ENCODE assay signal across 17 cellular contexts in the genomic region with DNA sequence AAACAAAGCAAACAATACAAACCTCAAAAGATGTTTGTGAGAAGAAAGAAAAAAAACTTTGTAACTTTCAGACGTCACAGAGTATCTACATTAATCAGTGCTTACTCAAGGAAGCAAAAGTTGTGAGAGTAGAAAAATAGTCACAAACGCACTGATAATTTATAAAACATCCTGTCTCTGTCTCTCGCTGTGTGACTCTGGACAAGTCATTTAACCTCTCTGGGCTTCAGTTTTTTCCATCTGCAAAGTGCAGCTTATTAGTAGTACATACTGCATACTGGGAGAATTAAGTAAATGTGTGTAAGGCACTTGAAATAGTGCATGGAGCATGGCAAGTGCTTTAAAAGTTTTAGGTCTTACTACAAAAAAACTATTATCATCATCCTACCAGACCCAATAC. TPM values are rescaled to one million over a fixed set of nuclear protein-coding genes. Genes with fewer than 3 reads are reported as not detected.
DNase-seq lines count a peak whose midpoint lies in the region; ATAC-seq, FAIRE-seq and TF ChIP-seq lines count a peak whose summit lies in the region.
"Had no signal": no experiment of that assay in that cellular context is flagged by ENCODE, and none has a peak within 500 bp of the region (broad histone marks: within the 10 kb centered on the region; RNA-seq: fewer than 3 reads in every experiment).

No MANE protein-coding gene starts in this region.

- no peak for DNase-seq in activated CD4-positive, alpha-beta T cell treated with anti-CD3 and anti-CD28 coated beads for 36 hours
- no peak for DNase-seq in activated CD4-positive, alpha-beta T cell treated with anti-CD3 and anti-CD28 coated beads, Interleukin-2, amount 50 U/mL, for 1 hour
- DNase-seq in MCF 10A (ENCODE audit: unreplicated experiment): no peak
- no peak for DNase-seq in mammary epithelial cell
- no peak for DNase-seq in K562 (ENCODE audit: extremely low read depth in 1 of 4, low spot score in 3 of 4)
- no peak for DNase-seq in spleen
- DNase-seq in endodermal cell: no peak
- DNase-seq in Caco-2: no peak
- DNase-seq: Calu3, DMS79, NCI-H1092, NCI-H1694 had no signal

- H3K9me3 ChIP-seq in mammary epithelial cell (replicated peaks; ENCODE audit: insufficient read depth, low read length): no peaks in the 10 kb centered on the region
- no peaks in the 10 kb centered on the region for H3K9me3 ChIP-seq in K562 (replicated peaks; ENCODE audit: control insufficient read depth, insufficient read depth, low read depth, low read length)
- no peaks in the 10 kb centered on the region for H3K9me3 ChIP-seq in spleen
- peaks cover 15% of the 10 kb centered on the region for H3K9me3 ChIP-seq in endodermal cell (ENCODE audit: control insufficient read depth, low read length)
- H3K9me3 ChIP-seq in Caco-2: no peaks in the 10 kb centered on the region

- CTCF ChIA-PET in activated CD4-positive, alpha-beta T cell treated with anti-CD3 and anti-CD28 coated beads for 36 hours (lab: Charles Lee): interaction anchor here (0.6 to 1.2 kb wide), 2 partner anchors 12 to 65 kb away, joined by 3 to 4 read pairs; no protein-coding TSS in a partner anchor
- CTCF ChIA-PET in MCF 10A (lab: Yijun Ruan, JAX): interaction anchor here (1.4 kb wide), 1 partner anchor 62 kb away, joined by 5 read pairs; no protein-coding TSS in a partner anchor
- CTCF ChIA-PET in mammary epithelial cell (lab: Charles Lee; ENCODE audit: low non-redundant PET): no interaction called here
- CTCF ChIA-PET in K562 (lab: Yijun Ruan, JAX; ENCODE audit: low intra/inter-chr PET ratio): no interaction called here
- CTCF ChIA-PET in Caco-2 (lab: Charles Lee): no interaction called here

- TF ChIP-seq CTCF in MCF 10A (IDR thresholded peaks at IDR 0.05; ENCODE audit: unreplicated experiment): no peak
- no peak for TF ChIP-seq CTCF in mammary epithelial cell (conservative IDR thresholded peaks at IDR 0.05 in 1 of 2, IDR thresholded peaks at IDR 0.05 in 1 of 2; ENCODE audit: extremely low read depth in 1 of 2, insufficient read depth in 1 of 2, low read depth in 1 of 2, low read length in 2 of 2)
- no peak for TF ChIP-seq CTCF in K562 (IDR thresholded peaks at IDR 0.05 in 2 of 3, conservative IDR thresholded peaks at IDR 0.05 in 1 of 3; ENCODE audit: insufficient read depth in 2 of 3, low read depth in 1 of 3, low read length in 3 of 3)
- no peak for TF ChIP-seq CTCF in spleen (IDR thresholded peaks at IDR 0.05 in 8 of 11, conservative IDR thresholded peaks at IDR 0.05 in 3 of 11)
- no peak for TF ChIP-seq CTCF in endodermal cell (conservative IDR thresholded peaks at IDR 0.05)
- no peak for TF ChIP-seq CTCF in Caco-2 (IDR thresholded peaks at IDR 0.05; ENCODE audit: insufficient read depth in 1 of 2, low read depth in 1 of 2, low read length in 1 of 2, severe bottlenecking in 1 of 2, unreplicated experiment in 1 of 2)

- no peak for FAIRE-seq in K562 (lab: Jason Lieb, UNC)
- FAIRE-seq: G401.6, GM12892 had no signal

- POLR2A ChIA-PET in activated CD4-positive, alpha-beta T cell treated with anti-CD3 and anti-CD28 coated beads for 36 hours (lab: Charles Lee): no interaction called here
- POLR2A ChIA-PET in MCF 10A (lab: Yijun Ruan, JAX): interaction anchor here (0.6 to 2.4 kb wide), 3 partner anchors 12 to 55 kb away, joined by 3 to 8 read pairs (median 6); no protein-coding TSS in a partner anchor
- POLR2A ChIA-PET in K562 (lab: Yijun Ruan, JAX): interaction anchor here (0.8 kb wide), 1 partner anchor 12 kb away, joined by 3 read pairs; no protein-coding TSS in a partner anchor
- POLR2A ChIA-PET in Caco-2 (lab: Charles Lee): no interaction called here

- no peak overlapping the region for H2AFZ ChIP-seq in mammary epithelial cell (ENCODE audit: low read depth, low read length)
- H2AFZ ChIP-seq in K562 (ENCODE audit: low read depth, low read length): no peak overlapping the region
- H2AFZ ChIP-seq: GM23338 had no signal

- TF ChIP-seq EP300 in K562 (IDR thresholded peaks at IDR 0.05; ENCODE audit: low read length): no peak

- no peak for TF ChIP-seq RAD21 in K562 (CRISPR knock-in tag; conservative IDR thresholded peaks at IDR 0.05 in 1 of 2, IDR thresholded peaks at IDR 0.05 in 1 of 2)

- intact Hi-C loops in activated CD4-positive, alpha-beta T cell treated with anti-CD3 and anti-CD28 coated beads for 36 hours (cut with DNase I, micrococcal nuclease): loop anchor here (1.0 to 10.0 kb wide), 17 partner anchors 50 to 1223 kb away; partner anchors contain the start of genes EPC1 (in 1 of the 2) and KIF5B (in 1 of the 2)
- intact Hi-C loops in MCF 10A (cut with micrococcal nuclease) (no loop called here), mammary epithelial cell (cut with micrococcal nuclease) (loop anchor here (1.0 to 5.0 kb wide), 2 partner anchors 9 to 43 kb away; no protein-coding TSS in a partner anchor), K562 (cut with micrococcal nuclease) (loop anchor here (10.0 kb wide), 1 partner anchor 80 kb away; no protein-coding TSS in a partner anchor), spleen (cut with DNase I; ENCODE audit: low total_unique reads) (no loop called here), Caco-2 (cut with micrococcal nuclease; ENCODE audit: unreplicated experiment) (loop anchor here (5.0 kb wide), 1 partner anchor 422 kb away; the partner anchor contains the start of gene EPC1)

- BruUV-seq in MCF 10A (replicated peaks; lab: Mats Ljungman, UMichigan): no TSS peak
- BruUV-seq in mammary epithelial cell (replicated peaks; lab: Mats Ljungman, UMichigan): no TSS peak
- no TSS peak for BruUV-seq in K562 (replicated peaks; lab: Mats Ljungman, UMichigan)
- BruUV-seq in Caco-2 (replicated peaks; lab: Mats Ljungman, UMichigan): no TSS peak

- ATAC-seq in activated CD4-positive, alpha-beta T cell treated with anti-CD3 and anti-CD28 coated beads for 36 hours: peak; percentile 18
- no peak for ATAC-seq in K562
- ATAC-seq: GM23338 had no signal

- WGBS in mammary epithelial cell (ENCODE audit: low coverage, missing lambda C conversion rate): 95% methylated on average over 3 of the region's 3 CpGs
- WGBS in K562 (ENCODE audit: insufficient coverage, low coverage, missing lambda C conversion rate): 61% methylated on average over 3 of the region's 3 CpGs
- 56 to 72% (median 59%) methylated on average over 3 of the region's 3 CpGs for WGBS in spleen, 5 donors
- WGBS in endodermal cell (ENCODE audit: insufficient coverage in 1 of 2, insufficient read length in 1 of 2), 2 experiments: 80 to 94% methylated on average over 1 to 2 of the region's 3 CpGs

- H3K36me3 ChIP-seq in mammary epithelial cell (ENCODE audit: insufficient read depth, low read length) (no peaks in the 10 kb centered on the region), K562 (ENCODE audit: control insufficient read depth, insufficient read depth, low read length) (no peaks in the 10 kb centered on the region), spleen (no peaks in the 10 kb centered on the region), endodermal cell (ENCODE audit: control insufficient read depth, insufficient read depth, low read length) (peaks cover 10% of the 10 kb centered on the region), Caco-2 (ENCODE audit: control insufficient read depth, insufficient read depth, low read length) (no peaks in the 10 kb centered on the region)

- in situ Hi-C loops in mammary epithelial cell (cut with MboI; ENCODE audit: low sequenced_read_pairs in 2 of 2): no loop called here
- in situ Hi-C loops in K562 (cut with MboI): no loop called here

- peak overlapping the region; percentile 74 for H3K27ac Mint-ChIP-seq in activated CD4-positive, alpha-beta T cell treated with anti-CD3 and anti-CD28 coated beads for 36 hours
- H3K27ac Mint-ChIP-seq in MCF 10A (ENCODE audit: low read depth, unreplicated experiment): peak overlapping the region; percentile 81
- no peak overlapping the region for H3K27ac Mint-ChIP-seq in endodermal cell
- no peak overlapping the region for H3K27ac Mint-ChIP-seq in Caco-2 (ENCODE audit: unreplicated experiment)
- H3K27ac Mint-ChIP-seq: GM23338 had no signal

- H3K4me3 ChIP-seq in mammary epithelial cell (replicated peaks in 1 of 3; ENCODE audit: insufficient read depth in 1 of 3, low read depth in 2 of 3, low read length in 3 of 3) (no peak overlapping the region), K562 (no peak overlapping the region), spleen (no peak overlapping the region), endodermal cell (ENCODE audit: low read length) (no peak overlapping the region), Caco-2 (ENCODE audit: low read depth, low read length) (no peak overlapping the region)
- H3K4me3 ChIP-seq: GM23338 had no signal

- H3K9me3 Mint-ChIP-seq in activated CD4-positive, alpha-beta T cell treated with anti-CD3 and anti-CD28 coated beads for 36 hours (ENCODE audit: low read depth): no peaks in the 10 kb centered on the region
- H3K9me3 Mint-ChIP-seq in MCF 10A (ENCODE audit: unreplicated experiment) (no peaks in the 10 kb centered on the region), endodermal cell (no peaks in the 10 kb centered on the region), Caco-2 (ENCODE audit: unreplicated experiment) (no peaks in the 10 kb centered on the region)

- H3K27me3 Mint-ChIP-seq in activated CD4-positive, alpha-beta T cell treated with anti-CD3 and anti-CD28 coated beads for 36 hours: no peaks in the 10 kb centered on the region
- H3K27me3 Mint-ChIP-seq in MCF 10A (ENCODE audit: insufficient read depth, unreplicated experiment) (no peaks in the 10 kb centered on the region), endodermal cell (ENCODE audit: insufficient read depth) (no peaks in the 10 kb centered on the region), Caco-2 (ENCODE audit: insufficient read depth, unreplicated experiment) (no peaks in the 10 kb centered on the region)

- peak overlapping the region; percentile 11 for H3K4me3 Mint-ChIP-seq in activated CD4-positive, alpha-beta T cell treated with anti-CD3 and anti-CD28 coated beads for 36 hours
- H3K4me3 Mint-ChIP-seq in MCF 10A (ENCODE audit: unreplicated experiment) (no peak overlapping the region), endodermal cell (no peak overlapping the region), Caco-2 (ENCODE audit: unreplicated experiment) (no peak overlapping the region)
- H3K4me3 Mint-ChIP-seq: GM23338 had no signal

- H3K27ac ChIP-seq in mammary epithelial cell (ENCODE audit: insufficient read depth, low read depth, low read length) (no peak overlapping the region), K562 (ENCODE audit: extremely low read depth, low read depth, low read length) (no peak overlapping the region), spleen (peak overlapping the region in 5 of 8 donors; percentile 22 to 97 (median 51)), endodermal cell (ENCODE audit: low read depth, low read length) (no peak overlapping the region)
- H3K27ac ChIP-seq: 22Rv1, C4-2B had no signal

- no peaks in the 10 kb centered on the region for H4K20me1 ChIP-seq in mammary epithelial cell (ENCODE audit: insufficient read depth, low read length)
- H4K20me1 ChIP-seq in K562 (replicated peaks; ENCODE audit: control insufficient read depth, insufficient read depth, low read length): no peaks in the 10 kb centered on the region; the same call in 1 of the 2 replicates

- no peak for TF ChIP-seq POLR2A in K562 (conservative IDR thresholded peaks at IDR 0.05)
- no peak for TF ChIP-seq POLR2A in spleen (IDR thresholded peaks at IDR 0.05)

- H3K27me3 ChIP-seq in mammary epithelial cell (ENCODE audit: insufficient read depth, low read length): no peaks in the 10 kb centered on the region
- H3K27me3 ChIP-seq in K562 (ENCODE audit: control insufficient read depth in 2 of 2, insufficient read depth in 2 of 2, low read length in 2 of 2): no peaks in the 10 kb centered on the region
- no peaks in the 10 kb centered on the region for H3K27me3 ChIP-seq in spleen (replicated peaks in 1 of 7)
- H3K27me3 ChIP-seq in endodermal cell (ENCODE audit: control insufficient read depth, insufficient read depth, low read length, poor library complexity, severe bottlenecking): no peaks in the 10 kb centered on the region
- no peaks in the 10 kb centered on the region for H3K27me3 ChIP-seq in Caco-2 (replicated peaks; ENCODE audit: control insufficient read depth, insufficient read depth, low read length)

- no peaks in the 10 kb centered on the region for H3K9me1 ChIP-seq in K562 (ENCODE audit: control insufficient read depth, insufficient read depth, low read length)

- H3K79me2 ChIP-seq in mammary epithelial cell (ENCODE audit: insufficient read depth, low read length): peaks cover 91% of the 10 kb centered on the region
- H3K79me2 ChIP-seq in K562 (ENCODE audit: control insufficient read depth, insufficient read depth, low read length): peaks cover 74% of the 10 kb centered on the region

- H3K9ac ChIP-seq in mammary epithelial cell (ENCODE audit: insufficient read depth, low read length): no peak overlapping the region
- no peak overlapping the region for H3K9ac ChIP-seq in K562 (ENCODE audit: insufficient read depth in 1 of 2, low read depth in 2 of 2, low read length in 2 of 2)
- no peak overlapping the region for H3K9ac ChIP-seq in endodermal cell (ENCODE audit: extremely low read depth, low read length, poor library complexity, severe bottlenecking)

- dilution Hi-C loops in mammary epithelial cell (cut with HindIII; ENCODE audit: low sequenced_read_pairs): no loop called here

- H3K4me1 Mint-ChIP-seq in activated CD4-positive, alpha-beta T cell treated with anti-CD3 and anti-CD28 coated beads for 36 hours: peaks cover 68% of the 10 kb centered on the region
- H3K4me1 Mint-ChIP-seq in MCF 10A (ENCODE audit: insufficient read depth, unreplicated experiment): peaks cover 25% of the 10 kb centered on the region
- peaks cover 28% of the 10 kb centered on the region for H3K4me1 Mint-ChIP-seq in endodermal cell
- peaks cover 34% of the 10 kb centered on the region for H3K4me1 Mint-ChIP-seq in Caco-2 (ENCODE audit: low read depth, unreplicated experiment)

- no peak overlapping the region for H3K4me2 ChIP-seq in mammary epithelial cell (ENCODE audit: insufficient read depth, low read depth, low read length)
- H3K4me2 ChIP-seq in K562 (ENCODE audit: insufficient read depth, low read length): no peak overlapping the region

- H3K36me3 Mint-ChIP-seq in activated CD4-positive, alpha-beta T cell treated with anti-CD3 and anti-CD28 coated beads for 36 hours (ENCODE audit: low read depth): peaks cover 2% of the 10 kb centered on the region
- peaks cover 5% of the 10 kb centered on the region for H3K36me3 Mint-ChIP-seq in MCF 10A (ENCODE audit: insufficient read depth, unreplicated experiment)
- peaks cover 12% of the 10 kb centered on the region for H3K36me3 Mint-ChIP-seq in endodermal cell (ENCODE audit: low read depth)
- H3K36me3 Mint-ChIP-seq in Caco-2 (ENCODE audit: insufficient read depth, unreplicated experiment): peaks cover 30% of the 10 kb centered on the region

- peaks cover 20% of the 10 kb centered on the region for H3K4me1 ChIP-seq in mammary epithelial cell (ENCODE audit: insufficient read depth, low read length)
- peaks cover 10 to 11% of the 10 kb centered on the region in 2 experiments; a peak in 4 of 5 replicates for H3K4me1 ChIP-seq in K562 (replicated peaks in 1 of 2; ENCODE audit: control insufficient read depth in 2 of 2, insufficient read depth in 2 of 2, low read length in 2 of 2)
- peaks cover 27 to 87% (median 68%) of the 10 kb centered on the region in 6 donors for H3K4me1 ChIP-seq in spleen
- peaks cover 7% of the 10 kb centered on the region for H3K4me1 ChIP-seq in endodermal cell (ENCODE audit: control insufficient read depth, insufficient read depth, low read length)
- H3K4me1 ChIP-seq in Caco-2: peaks cover 15% of the 10 kb centered on the region; the same call in 1 of the 2 replicates

RNA-seq across cellular contexts. Expression of gene ARHGAP12, which starts 3.8 kb away (rescaled TPM):
- 1 to 10 TPM; 5.5 to 6.4 TPM for total RNA-seq in activated CD4-positive, alpha-beta T cell treated with anti-CD3 and anti-CD28 coated beads for 36 hours
- total RNA-seq in MCF 10A (2022) (25.8 and 26.0 TPM in 2 replicates), mammary epithelial cell (10 to 100 TPM; 26.0 to 38.8 TPM), K562 (2014; rRNA removed) (9.3 and 9.8 TPM in 2 replicates), K562 (2014; rRNA removed; fragmentation: Illumina TruSeq; extraction: Trizol) (15.8 and 17.7 TPM in 2 replicates), K562 (2015; rRNA removed; fragmentation: Illumina TruSeq; extraction: Trizol) (16.6 and 18.7 TPM in 2 replicates), K562 (2021) (10.2 and 10.6 TPM in 2 replicates), spleen (10 to 100 TPM; 28.5 to 69.7 (median 54.2) TPM), endodermal cell (10 to 100 TPM; 49.6 to 49.8 TPM), Caco-2 (2022) (62.3 and 63.1 TPM in 2 replicates)
- polyA plus RNA-seq in mammary epithelial cell (10.3 TPM), K562 (2011; rRNA removed) (11.4 and 15.0 TPM in 2 replicates), K562 (2014; fragmentation: Illumina TruSeq; extraction: Trizol) (8.2 and 10.1 TPM in 2 replicates), K562 (2014; fragmentation: Nextera tagmentation; extraction: Ambion mirVana) (1 to 10 TPM; 4.4 to 5.0 TPM), K562 (2014; rRNA removed) (7.1 and 8.6 TPM in 2 replicates), spleen (10 to 100 TPM; 20.5 to 38.5 (median 28.5) TPM)
- polyA minus RNA-seq in mammary epithelial cell: 20.9 TPM
- total RNA-seq in K562 (2011; cell fraction: chromatin; rRNA removed; ENCODE audit: low replicate concordance): 12.4 and 39.8 TPM in 2 replicates
- 7.2 and 8.7 TPM in 2 replicates for total RNA-seq in K562 (2011; cell fraction: nucleolus; rRNA removed)
- total RNA-seq in K562 (2011; cell fraction: nucleoplasm; rRNA removed): 13.9 and 19.8 TPM in 2 replicates
- 1.5 and 5.7 TPM in 2 replicates for polyA plus RNA-seq in K562 (2011; cell fraction: cytosol; rRNA removed)
- 9.8 and 25.5 TPM in 2 replicates for polyA plus RNA-seq in K562 (2011; cell fraction: nucleus; rRNA removed)
- 6.1 and 7.7 TPM in 2 replicates for polyA plus RNA-seq in K562 (2012)
- polyA minus RNA-seq in K562 (2011; rRNA and poly(A)+ RNA removed): 30.2 and 60.5 TPM in 2 replicates
- polyA minus RNA-seq in K562 (2011; cell fraction: cytosol; rRNA and poly(A)+ RNA removed): 12.0 and 15.5 TPM in 2 replicates
- polyA minus RNA-seq in K562 (2011; cell fraction: nucleus; rRNA and poly(A)+ RNA removed): 17.4 and 58.9 TPM in 2 replicates
- 25.0 TPM for polyA plus RNA-seq in endodermal cell (2013, experiment 1 of 2)
- 26.7 TPM for polyA plus RNA-seq in endodermal cell (2013, experiment 2 of 2)

Comparison
In these comparisons a context has a peak if more than half of its experiments do, and no peak if none do; other contexts are left out.
1. CTCF ChIA-PET loops: an anchor here in activated CD4-positive, alpha-beta T cell treated with anti-CD3 and anti-CD28 coated beads for 36 hours (0.6 to 1.2 kb wide) and MCF 10A (1.4 kb wide); none called in mammary epithelial cell, K562 and Caco-2.
2. intact Hi-C loops: an anchor here in activated CD4-positive, alpha-beta T cell treated with anti-CD3 and anti-CD28 coated beads for 36 hours (1.0 to 10.0 kb wide), mammary epithelial cell (1.0 to 5.0 kb wide), K562 (10.0 kb wide) and Caco-2 (5.0 kb wide); none called in MCF 10A and spleen.
3. H3K27ac Mint-ChIP-seq: peak in activated CD4-positive, alpha-beta T cell treated with anti-CD3 and anti-CD28 coated beads for 36 hours (single experiment) and MCF 10A (single experiment); none in endodermal cell (single experiment) and Caco-2 (single experiment).
4. H3K27ac ChIP-seq: peak in spleen (5 of 8); none in mammary epithelial cell (single experiment), K562 (single experiment) and endodermal cell (single experiment).
5. POLR2A ChIA-PET loops: an anchor here in MCF 10A (0.6 to 2.4 kb wide) and K562 (0.8 kb wide); none called in activated CD4-positive, alpha-beta T cell treated with anti-CD3 and anti-CD28 coated beads for 36 hours and Caco-2.